Comparison of ENCODE assay signal across 8 cellular contexts in the genomic region with DNA sequence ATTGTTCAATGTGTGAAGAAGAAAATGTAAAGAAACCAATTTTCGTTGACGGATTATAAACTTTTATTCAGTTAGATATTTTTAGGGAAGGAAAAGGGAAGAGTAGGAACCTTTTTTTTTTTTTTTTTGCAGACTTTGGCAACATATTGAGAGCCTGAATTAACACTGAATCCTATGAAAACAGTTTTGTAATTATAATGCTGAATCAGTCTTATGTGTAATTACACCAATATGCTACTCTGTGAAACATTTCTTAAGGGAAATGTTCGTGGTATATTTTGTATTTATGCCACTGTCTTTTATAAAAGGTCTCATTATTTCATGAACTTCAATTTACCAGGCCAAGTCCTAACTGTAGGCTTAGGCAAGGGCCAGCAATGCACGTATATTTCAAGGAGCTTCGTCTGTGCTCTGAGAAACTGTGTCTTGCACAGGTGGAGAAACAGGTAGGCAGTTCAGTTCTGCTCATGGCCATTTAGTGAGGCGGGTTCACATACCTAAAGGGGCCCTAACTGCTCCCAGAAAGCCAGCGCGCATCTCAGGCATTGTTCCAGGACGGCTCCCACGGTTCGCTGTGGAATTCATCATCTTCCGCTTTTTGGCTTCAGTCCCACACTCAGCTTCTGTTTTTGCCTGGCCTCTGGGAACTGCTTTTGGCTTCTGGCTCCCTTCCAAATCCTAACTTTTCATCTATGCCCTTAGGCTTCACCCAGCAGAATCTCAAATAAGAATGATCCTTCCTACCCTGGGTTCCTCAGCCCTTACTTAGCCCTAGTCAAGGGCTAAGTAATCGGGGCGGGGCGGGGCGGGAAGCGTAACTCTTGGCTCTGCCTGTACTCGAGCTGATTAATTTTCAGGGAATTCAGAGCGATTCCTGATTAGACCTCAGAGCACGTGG.
A peak's percentile ranks its signal among the peaks of the same experiment; 100 is the strongest.
DNase-seq lines count a peak whose midpoint lies in the region; ATAC-seq and TF ChIP-seq lines count a peak whose summit lies in the region.

No MANE protein-coding gene starts in this region.

- H3K27ac ChIP-seq in osteoblast (ENCODE audit: low read depth, low read length): peak overlapping the region; percentile 50

- H3K36me3 ChIP-seq in osteoblast (ENCODE audit: insufficient read depth, low read length): no peaks in the 10 kb centered on the region

- ATAC-seq in natural killer cell: no peak

- no peaks in the 10 kb centered on the region for H3K79me2 ChIP-seq in osteoblast (ENCODE audit: insufficient read depth, low read length)

- H3K4me2 ChIP-seq in osteoblast (ENCODE audit: insufficient read depth, low read length): peak overlapping the region; percentile 84

- no peaks in the 10 kb centered on the region for H4K20me1 ChIP-seq in osteoblast (ENCODE audit: insufficient read depth, low read length)

- H3K27me3 ChIP-seq in osteoblast (ENCODE audit: insufficient read depth, low read length): no peaks in the 10 kb centered on the region

- peak overlapping the region; percentile 74 for H2AFZ ChIP-seq in osteoblast (ENCODE audit: low read length)

- no peak overlapping the region for H3K27ac Mint-ChIP-seq in natural killer cell
- no peak overlapping the region for H3K27ac Mint-ChIP-seq in activated naive CD8-positive, alpha-beta T cell treated with anti-CD3 and anti-CD28 coated beads for 36 hours

- no peak for TF ChIP-seq CTCF in epithelial cell of proximal tubule (conservative IDR thresholded peaks at IDR 0.05; ENCODE audit: low read depth, low read length)
- TF ChIP-seq CTCF in osteoblast (IDR thresholded peaks at IDR 0.05; ENCODE audit: extremely low read depth, low read depth, low read length): no peak
- TF ChIP-seq CTCF in natural killer cell (IDR thresholded peaks at IDR 0.05): no peak

- intact Hi-C loops in natural killer cell (cut with micrococcal nuclease): no loop called here

- H3K4me1 Mint-ChIP-seq in natural killer cell: no peaks in the 10 kb centered on the region
- peaks cover 2% of the 10 kb centered on the region for H3K4me1 Mint-ChIP-seq in activated naive CD8-positive, alpha-beta T cell treated with anti-CD3 and anti-CD28 coated beads for 36 hours

- no peak overlapping the region for H3K4me3 ChIP-seq in epithelial cell of proximal tubule (ENCODE audit: low read depth, low read length)
- H3K4me3 ChIP-seq in osteoblast (ENCODE audit: insufficient read depth, low read length): peak overlapping the region; percentile 40

- no peaks in the 10 kb centered on the region for H3K36me3 Mint-ChIP-seq in natural killer cell
- no peaks in the 10 kb centered on the region for H3K36me3 Mint-ChIP-seq in activated naive CD8-positive, alpha-beta T cell treated with anti-CD3 and anti-CD28 coated beads for 36 hours

- H3K4me1 ChIP-seq in osteoblast (ENCODE audit: insufficient read depth, low read length): peaks cover 12% of the 10 kb centered on the region

- no peaks in the 10 kb centered on the region for H3K9me3 ChIP-seq in osteoblast (ENCODE audit: low read depth, low read length)

- DNase-seq in COLO829 (ENCODE audit: low spot score) (peak; percentile 85), NCI-H82 (lab: John Stamatoyannopoulos, UW) (peak; percentile 68), epithelial cell of proximal tubule (ENCODE audit: low read depth) (peak; percentile 42), osteoblast (ENCODE audit: insufficient read length, low spot score, missing footprints) (peak; percentile 60), C1 segment of cervical spinal cord (lab: John Stamatoyannopoulos, UW) (no peak), natural killer cell (no peak), cortex of kidney (lab: John Stamatoyannopoulos, UW) (no peak)
- no peak for DNase-seq in activated naive CD8-positive, alpha-beta T cell treated with anti-CD3 and anti-CD28 coated beads for 36 hours

- H3K27me3 Mint-ChIP-seq in natural killer cell (ENCODE audit: low read depth in 2 of 2): no peaks in the 10 kb centered on the region
- peaks cover 3% of the 10 kb centered on the region for H3K27me3 Mint-ChIP-seq in activated naive CD8-positive, alpha-beta T cell treated with anti-CD3 and anti-CD28 coated beads for 36 hours

- peaks cover 0 to 2% of the 10 kb centered on the region in 2 donors for H3K9me3 Mint-ChIP-seq in natural killer cell
- peaks cover 3% of the 10 kb centered on the region for H3K9me3 Mint-ChIP-seq in activated naive CD8-positive, alpha-beta T cell treated with anti-CD3 and anti-CD28 coated beads for 36 hours

- H3K4me3 Mint-ChIP-seq in natural killer cell: no peak overlapping the region
- no peak overlapping the region for H3K4me3 Mint-ChIP-seq in activated naive CD8-positive, alpha-beta T cell treated with anti-CD3 and anti-CD28 coated beads for 36 hours

Comparison
In these comparisons a context has a peak if more than half of its experiments do, and no peak if none do; other contexts are left out.
1. DNase-seq: peak in COLO829 (single experiment), NCI-H82 (single experiment), epithelial cell of proximal tubule (single experiment) and osteoblast (single experiment); none in C1 segment of cervical spinal cord (0 of 14), natural killer cell (single experiment), cortex of kidney (single experiment) and activated naive CD8-positive, alpha-beta T cell treated with anti-CD3 and anti-CD28 coated beads for 36 hours (single experiment).